Comparison of ENCODE assay signal across 9 cellular contexts in genomic region chr14:72962829-72963312, GRCh38. TPM values are rescaled to one million over a fixed set of nuclear protein-coding genes. Genes with fewer than 3 reads are reported as not detected.
A peak's percentile ranks its signal among the peaks of the same experiment; 100 is the strongest.
DNase-seq lines count a peak whose midpoint lies in the region; ATAC-seq lines count a peak whose summit lies in the region.
"Had no signal": no experiment of that assay in that cellular context is flagged by ENCODE, and none has a peak within 500 bp of the region (broad histone marks: within the 10 kb centered on the region; RNA-seq: fewer than 3 reads in every experiment).

No MANE protein-coding gene starts in this region.

- peaks cover 27% of the 10 kb centered on the region for H3K4me1 Mint-ChIP-seq in activated CD8-positive, alpha-beta memory T cell treated with anti-CD3 and anti-CD28 coated beads, Interleukin-2, amount 10 ng/mL, durations not matched to agents 7 days and 5 days

- H3K27ac Mint-ChIP-seq in activated CD8-positive, alpha-beta memory T cell treated with anti-CD3 and anti-CD28 coated beads, Interleukin-2, amount 10 ng/mL, durations not matched to agents 7 days and 5 days, result no peak overlapping the region

- DNase-seq in H7 (peak; percentile 76), OCI-M1 (lab: John Stamatoyannopoulos, UW) (peak; percentile 17), fibroblast of gingiva (ENCODE audit: low read depth) (peak; percentile 77)
- DNase-seq in activated CD8-positive, alpha-beta memory T cell treated with anti-CD3 and anti-CD28 coated beads, Interleukin-2, amount 50 U/mL, for 48 hours, result no peak
- DNase-seq in activated CD8-positive, alpha-beta memory T cell treated with anti-CD3 and anti-CD28 coated beads, Interleukin-2, amount 10 ng/mL, durations not matched to agents 7 days and 5 days, result no peak

- ATAC-seq in HG03159 (IDR thresholded peaks at IDR 0.05; ENCODE audit: unreplicated experiment) (no peak), GM21786 (IDR thresholded peaks at IDR 0.05; ENCODE audit: unreplicated experiment) (no peak)
- ATAC-seq in activated CD8-positive, alpha-beta memory T cell treated with anti-CD3 and anti-CD28 coated beads, Interleukin-2, amount 10 ng/mL, durations not matched to agents 7 days and 5 days, result no peak

- no peaks in the 10 kb centered on the region for H3K79me2 ChIP-seq in ACC112 (ENCODE audit: control insufficient read depth, insufficient read depth, low read length, unreplicated experiment)

- CTCF ChIA-PET in activated CD8-positive, alpha-beta memory T cell treated with anti-CD3 and anti-CD28 coated beads, Interleukin-2, amount 10 ng/mL, durations not matched to agents 7 days and 5 days (lab: Charles Lee), result interaction anchor here (1.1 to 2.0 kb wide), 2 partner anchors 14 to 446 kb away, joined by 3 to 7 read pairs; no protein-coding TSS in a partner anchor

- H3K36me3 ChIP-seq in ACC112 (ENCODE audit: insufficient read depth, low read length), result no peaks in the 10 kb centered on the region
- peaks cover 3% of the 10 kb centered on the region for H3K36me3 ChIP-seq in H7 (replicated peaks; ENCODE audit: control insufficient read depth, insufficient read depth, low read length)

- H3K27ac ChIP-seq in ACC112 (ENCODE audit: low read depth, low read length), result peak overlapping the region; percentile 32

- H2AFZ ChIP-seq in ACC112 (ENCODE audit: low read length, unreplicated experiment), result no peak overlapping the region

- H3K9me3 Mint-ChIP-seq in activated CD8-positive, alpha-beta memory T cell treated with anti-CD3 and anti-CD28 coated beads, Interleukin-2, amount 10 ng/mL, durations not matched to agents 7 days and 5 days (ENCODE audit: low read depth), result no peaks in the 10 kb centered on the region
- H3K9me3 Mint-ChIP-seq: brain had no signal

- peaks cover 14% of the 10 kb centered on the region for H3K4me1 ChIP-seq in ACC112 (ENCODE audit: control insufficient read depth, insufficient read depth, low read length, unreplicated experiment)

- no peak overlapping the region for H3K4me3 Mint-ChIP-seq in activated CD8-positive, alpha-beta memory T cell treated with anti-CD3 and anti-CD28 coated beads, Interleukin-2, amount 10 ng/mL, durations not matched to agents 7 days and 5 days
- H3K4me3 Mint-ChIP-seq: brain had no signal

- H3K27me3 ChIP-seq in ACC112 (ENCODE audit: insufficient read depth, low read length), result no peaks in the 10 kb centered on the region
- H3K27me3 ChIP-seq in H7 (ENCODE audit: control insufficient read depth, insufficient read depth, low read length), result no peaks in the 10 kb centered on the region

- H3K4me3 ChIP-seq in ACC112 (ENCODE audit: low read depth, low read length), result no peak overlapping the region
- H3K4me3 ChIP-seq in H7 (ENCODE audit: insufficient read depth, low read depth, low read length), result no peak overlapping the region

- H3K36me3 Mint-ChIP-seq in activated CD8-positive, alpha-beta memory T cell treated with anti-CD3 and anti-CD28 coated beads, Interleukin-2, amount 10 ng/mL, durations not matched to agents 7 days and 5 days, result peaks cover 21% of the 10 kb centered on the region

- no peaks in the 10 kb centered on the region for H3K27me3 Mint-ChIP-seq in activated CD8-positive, alpha-beta memory T cell treated with anti-CD3 and anti-CD28 coated beads, Interleukin-2, amount 10 ng/mL, durations not matched to agents 7 days and 5 days
- H3K27me3 Mint-ChIP-seq: brain had no signal

RNA-seq across cellular contexts. Expression of gene DCAF4, which starts 36.6 kb away (rescaled TPM):
- 13.2 and 14.0 TPM in 2 replicates for total RNA-seq in H7 (2014; rRNA removed; shearing (Covaris generic))
- total RNA-seq in activated CD8-positive, alpha-beta memory T cell treated with anti-CD3 and anti-CD28 coated beads, Interleukin-2, amount 10 ng/mL, durations not matched to agents 7 days and 5 days, result 10 to 100 TPM; 17.3 to 23.1 TPM

Comparison
In these comparisons a context has a peak if more than half of its experiments do, and no peak if none do; other contexts are left out.
1. DNase-seq: peak in H7 (single experiment), OCI-M1 (single experiment) and fibroblast of gingiva (single experiment); none in activated CD8-positive, alpha-beta memory T cell treated with anti-CD3 and anti-CD28 coated beads, Interleukin-2, amount 50 U/mL, for 48 hours (single experiment) and activated CD8-positive, alpha-beta memory T cell treated with anti-CD3 and anti-CD28 coated beads, Interleukin-2, amount 10 ng/mL, durations not matched to agents 7 days and 5 days (single experiment).